ENCODE assay signal across 14 cellular contexts in genomic region chr7:117588352-117588794, GRCh38.
DNase-seq lines count a peak whose midpoint lies in the region; ATAC-seq, FAIRE-seq and TF ChIP-seq lines count a peak whose summit lies in the region.
"Had no signal": no experiment of that assay in that cellular context is flagged by ENCODE, and none has a peak within 500 bp of the region (broad histone marks: within the 10 kb centered on the region; RNA-seq: fewer than 3 reads in every experiment).

No MANE protein-coding gene starts in this region.

- H3K36me3 Mint-ChIP-seq in mesothelial cell of epicardium = no peaks in the 10 kb centered on the region
- H3K36me3 Mint-ChIP-seq: activated naive CD4-positive, alpha-beta T cell treated with anti-CD3 and anti-CD28 coated beads, Interleukin-2, amount 50 U/mL, for 24 hours had no signal

- H3K36me3 ChIP-seq in upper lobe of left lung = no peaks in the 10 kb centered on the region
- H3K36me3 ChIP-seq: SJCRH30 had no signal

- TF ChIP-seq CTCF in choroid plexus epithelial cell (conservative IDR thresholded peaks at IDR 0.05; ENCODE audit: low read depth, low read length) = no peak
- no peak for TF ChIP-seq CTCF in upper lobe of left lung (IDR thresholded peaks at IDR 0.05)
- no peak for TF ChIP-seq CTCF in mesothelial cell of epicardium (IDR thresholded peaks at IDR 0.05; ENCODE audit: unreplicated experiment)

- WGBS in upper lobe of left lung, 2 donors = 7 to 13% methylated on average over 1 of the region's 1 CpG

- no peak overlapping the region for H3K4me3 ChIP-seq in choroid plexus epithelial cell (ENCODE audit: low read depth, low read length)
- H3K4me3 ChIP-seq in upper lobe of left lung = no peak overlapping the region
- H3K4me3 ChIP-seq: SJCRH30 had no signal

- DNase-seq in NCI-H526 (lab: John Stamatoyannopoulos, UW) (peak; percentile 12 to 37), NCI-H526 treated with DMSO at 0.1 percent for 48 hours (lab: John Stamatoyannopoulos, UW) (no peak), HTR-8/SVneo (ENCODE audit: insufficient read length, low spot score) (peak; percentile 28), choroid plexus epithelial cell (ENCODE audit: low read depth) (peak; percentile 77), upper lobe of left lung (no peak), mesothelial cell of epicardium (ENCODE audit: low spot score in 2 of 2, unreplicated experiment in 2 of 2) (no peak)
- DNase-seq: activated CD4-positive, alpha-beta T cell treated with anti-CD3 and anti-CD28 coated beads, Interleukin-2, amount 10 ng/mL, durations not matched to agents 24 days and 14 days; NCI-H2171; SJCRH30; stimulated activated CD4-positive, alpha-beta T cell treated with anti-CD3 and anti-CD28 coated beads, Interleukin-4, amount 100 ng/mL, for 4 hours had no signal

- H3K9me3 Mint-ChIP-seq in mesothelial cell of epicardium = peaks cover 15% of the 10 kb centered on the region
- H3K9me3 Mint-ChIP-seq: activated naive CD4-positive, alpha-beta T cell treated with anti-CD3 and anti-CD28 coated beads, Interleukin-2, amount 50 U/mL, for 24 hours; neural crest cell had no signal

- no peaks in the 10 kb centered on the region for H3K27me3 Mint-ChIP-seq in mesothelial cell of epicardium (ENCODE audit: low read depth)
- H3K27me3 Mint-ChIP-seq: activated naive CD4-positive, alpha-beta T cell treated with anti-CD3 and anti-CD28 coated beads, Interleukin-2, amount 50 U/mL, for 24 hours had no signal

- no peak for TF ChIP-seq POLR2A in upper lobe of left lung (IDR thresholded peaks at IDR 0.05)

- ATAC-seq in GM19467 (IDR thresholded peaks at IDR 0.05; ENCODE audit: unreplicated experiment) = no peak
- no peak for ATAC-seq in upper lobe of left lung (ENCODE audit: low FRiP score in 2 of 2)
- ATAC-seq in GM18861 (IDR thresholded peaks at IDR 0.05; ENCODE audit: unreplicated experiment) = no peak

- no peak overlapping the region for H3K27ac Mint-ChIP-seq in mesothelial cell of epicardium
- H3K27ac Mint-ChIP-seq: activated CD4-positive, alpha-beta T cell treated with anti-CD3 and anti-CD28 coated beads, Interleukin-2, amount 10 ng/mL, durations not matched to agents 24 days and 14 days; activated naive CD4-positive, alpha-beta T cell treated with anti-CD3 and anti-CD28 coated beads, Interleukin-2, amount 50 U/mL, for 24 hours had no signal

- no peak for TF ChIP-seq EP300 in upper lobe of left lung (IDR thresholded peaks at IDR 0.05)

- H3K4me3 Mint-ChIP-seq in mesothelial cell of epicardium = no peak overlapping the region
- H3K4me3 Mint-ChIP-seq: activated CD4-positive, alpha-beta T cell treated with anti-CD3 and anti-CD28 coated beads, Interleukin-2, amount 10 ng/mL, durations not matched to agents 24 days and 14 days; activated naive CD4-positive, alpha-beta T cell treated with anti-CD3 and anti-CD28 coated beads, Interleukin-2, amount 50 U/mL, for 24 hours; neural crest cell had no signal

- H3K4me1 ChIP-seq in upper lobe of left lung = peaks cover 0 to 3% (median 0%) of the 10 kb centered on the region in 4 donors
- H3K4me1 ChIP-seq: SJCRH30 had no signal

- no peak overlapping the region for H3K27ac ChIP-seq in upper lobe of left lung
- H3K27ac ChIP-seq: SJCRH30 had no signal

- H3K9me3 ChIP-seq in upper lobe of left lung = no peaks in the 10 kb centered on the region
- H3K9me3 ChIP-seq: SJCRH30 had no signal

- no peaks in the 10 kb centered on the region for H3K27me3 ChIP-seq in upper lobe of left lung

- FAIRE-seq in HTR-8/SVneo (lab: Jason Lieb, UNC) = peak; percentile 58

- H3K4me1 Mint-ChIP-seq in mesothelial cell of epicardium = peaks cover 10% of the 10 kb centered on the region
- H3K4me1 Mint-ChIP-seq: activated naive CD4-positive, alpha-beta T cell treated with anti-CD3 and anti-CD28 coated beads, Interleukin-2, amount 50 U/mL, for 24 hours; neural crest cell had no signal

Comparison
In these comparisons a context has a peak if more than half of its experiments do, and no peak if none do; other contexts are left out.
1. DNase-seq: peak in NCI-H526 (2 of 2), HTR-8/SVneo (single experiment) and choroid plexus epithelial cell (single experiment); none in NCI-H526 treated with DMSO at 0.1 percent for 48 hours (single experiment), upper lobe of left lung (0 of 2) and mesothelial cell of epicardium (0 of 2).